18 cellular contexts compared by ENCODE assay signal in genomic region chr9:120326076-120326693, GRCh38.
DNase-seq lines count a peak whose midpoint lies in the region; ATAC-seq and TF ChIP-seq lines count a peak whose summit lies in the region.
"Had no signal": no experiment of that assay in that cellular context is flagged by ENCODE, and none has a peak within 500 bp of the region (broad histone marks: within the 10 kb centered on the region; RNA-seq: fewer than 3 reads in every experiment).

No MANE protein-coding gene starts in this region.

- H3K27me3 ChIP-seq in esophagus muscularis mucosa (no peaks in the 10 kb centered on the region), Caco-2 (replicated peaks; ENCODE audit: control insufficient read depth, insufficient read depth, low read length) (no peaks in the 10 kb centered on the region)

- H3K4me3 ChIP-seq in esophagus muscularis mucosa (no peak overlapping the region), Caco-2 (ENCODE audit: low read depth, low read length) (no peak overlapping the region)
- H3K4me3 ChIP-seq: GM12878 had no signal

- H3K4me1 ChIP-seq in esophagus muscularis mucosa (no peaks in the 10 kb centered on the region), Caco-2 (no peaks in the 10 kb centered on the region)

- no peak overlapping the region for H3K27ac ChIP-seq in esophagus muscularis mucosa (replicated peaks in 1 of 4)

- CTCF ChIA-PET in activated CD4-positive, alpha-beta T cell treated with anti-CD3 and anti-CD28 coated beads, Interleukin-2, amount 10 ng/mL, durations not matched to agents 7 days and 5 days (lab: Charles Lee): interaction anchor here (0.9 kb wide), 1 partner anchor 18 kb away, joined by 3 read pairs; no protein-coding TSS in a partner anchor
- CTCF ChIA-PET in Caco-2 (lab: Charles Lee): no interaction called here

- no peak for TF ChIP-seq POLR2A in esophagus muscularis mucosa (IDR thresholded peaks at IDR 0.05; ENCODE audit: low read depth)

- no peaks in the 10 kb centered on the region for H3K36me3 Mint-ChIP-seq in activated CD4-positive, alpha-beta T cell treated with anti-CD3 and anti-CD28 coated beads, Interleukin-2, amount 10 ng/mL, durations not matched to agents 7 days and 5 days (ENCODE audit: low read depth)
- H3K36me3 Mint-ChIP-seq in Caco-2 (ENCODE audit: insufficient read depth, unreplicated experiment): no peaks in the 10 kb centered on the region
- H3K36me3 Mint-ChIP-seq: CD8-positive, alpha-beta T cell; T-cell had no signal

- intact Hi-C loops in esophagus muscularis mucosa (cut with DNase I) (no loop called here), Caco-2 (cut with micrococcal nuclease; ENCODE audit: unreplicated experiment) (no loop called here)

- H3K9me3 Mint-ChIP-seq in activated CD4-positive, alpha-beta T cell treated with anti-CD3 and anti-CD28 coated beads, Interleukin-2, amount 10 ng/mL, durations not matched to agents 7 days and 5 days: no peaks in the 10 kb centered on the region
- H3K9me3 Mint-ChIP-seq in Caco-2 (ENCODE audit: unreplicated experiment): no peaks in the 10 kb centered on the region
- H3K9me3 Mint-ChIP-seq: CD8-positive, alpha-beta T cell had no signal

- no peak for TF ChIP-seq EP300 in esophagus muscularis mucosa (IDR thresholded peaks at IDR 0.05)

- TF ChIP-seq CTCF in esophagus muscularis mucosa (IDR thresholded peaks at IDR 0.05) (no peak), Caco-2 (IDR thresholded peaks at IDR 0.05; ENCODE audit: insufficient read depth in 1 of 2, low read depth in 1 of 2, low read length in 1 of 2, severe bottlenecking in 1 of 2, unreplicated experiment in 1 of 2) (no peak)

- 79% methylated on average over 3 of the region's 3 CpGs for WGBS in esophagus muscularis mucosa

- POLR2A ChIA-PET in activated CD4-positive, alpha-beta T cell treated with anti-CD3 and anti-CD28 coated beads, Interleukin-2, amount 10 ng/mL, durations not matched to agents 7 days and 5 days (lab: Charles Lee): no interaction called here
- POLR2A ChIA-PET in Caco-2 (lab: Charles Lee): no interaction called here

- H3K4me3 Mint-ChIP-seq in activated CD4-positive, alpha-beta T cell treated with anti-CD3 and anti-CD28 coated beads, Interleukin-2, amount 10 ng/mL, durations not matched to agents 7 days and 5 days: no peak overlapping the region
- no peak overlapping the region for H3K4me3 Mint-ChIP-seq in Caco-2 (ENCODE audit: unreplicated experiment)
- H3K4me3 Mint-ChIP-seq: CD8-positive, alpha-beta T cell; H9; T-cell had no signal

- no peak overlapping the region for H3K27ac Mint-ChIP-seq in activated CD4-positive, alpha-beta T cell treated with anti-CD3 and anti-CD28 coated beads, Interleukin-2, amount 10 ng/mL, durations not matched to agents 7 days and 5 days
- no peak overlapping the region for H3K27ac Mint-ChIP-seq in Caco-2 (ENCODE audit: unreplicated experiment)
- H3K27ac Mint-ChIP-seq: CD8-positive, alpha-beta T cell; H9; T-cell had no signal

- H3K27me3 Mint-ChIP-seq in activated CD4-positive, alpha-beta T cell treated with anti-CD3 and anti-CD28 coated beads, Interleukin-2, amount 10 ng/mL, durations not matched to agents 7 days and 5 days: peaks cover 8% of the 10 kb centered on the region
- H3K27me3 Mint-ChIP-seq in Caco-2 (ENCODE audit: insufficient read depth, unreplicated experiment): peaks cover 15% of the 10 kb centered on the region

- H3K4me1 Mint-ChIP-seq in activated CD4-positive, alpha-beta T cell treated with anti-CD3 and anti-CD28 coated beads, Interleukin-2, amount 10 ng/mL, durations not matched to agents 7 days and 5 days: no peaks in the 10 kb centered on the region
- H3K4me1 Mint-ChIP-seq in Caco-2 (ENCODE audit: low read depth, unreplicated experiment): no peaks in the 10 kb centered on the region
- H3K4me1 Mint-ChIP-seq: T-cell had no signal

- H3K9me3 ChIP-seq in esophagus muscularis mucosa (peaks cover 0 to 6% (median 0%) of the 10 kb centered on the region in 4 donors), Caco-2 (no peaks in the 10 kb centered on the region)

- H3K36me3 ChIP-seq in esophagus muscularis mucosa: no peaks in the 10 kb centered on the region
- no peaks in the 10 kb centered on the region for H3K36me3 ChIP-seq in Caco-2 (ENCODE audit: control insufficient read depth, insufficient read depth, low read length)

- peak; percentile 2 for DNase-seq in activated CD4-positive, alpha-beta T cell treated with anti-CD3 and anti-CD28 coated beads, Interleukin-2, amount 10 ng/mL, durations not matched to agents 7 days and 5 days
- DNase-seq in activated CD4-positive, alpha-beta T cell treated with anti-CD3 and anti-CD28 coated beads, Interleukin-2, amount 50 U/mL, for 48 hours: no peak
- DNase-seq in NCI-H69 (lab: John Stamatoyannopoulos, UW): peak; percentile 85
- peak; percentile 90 for DNase-seq in esophagus muscularis mucosa (ENCODE audit: extremely low spot score)
- DNase-seq in Caco-2: no peak
- DNase-seq in stimulated activated CD4-positive, alpha-beta T cell treated with anti-CD3 and anti-CD28 coated beads, Interleukin-1b, Interleukin-23, amount 100 ng/mL, for 48 hours: no peak
- no peak for DNase-seq in NCI-H1417 (lab: John Stamatoyannopoulos, UW)
- DNase-seq: 8988T; C1 segment of cervical spinal cord; CD8-positive, alpha-beta T cell; DND-41; H9; MM.1S; NK-92 treated with Interleukin-12 subunit alpha and Interleukin-12 subunit beta, amount 100 ng/mL, for 24 hours; T-cell had no signal

- BruUV-seq in Caco-2 (replicated peaks; lab: Mats Ljungman, UMichigan): no TSS peak

- ATAC-seq in GM18909 (IDR thresholded peaks at IDR 0.05; ENCODE audit: poor library complexity, unreplicated experiment): no peak
- ATAC-seq: CD8-positive, alpha-beta T cell; GM12878; Panc1; T-cell had no signal

Comparison
In these comparisons a context has a peak if more than half of its experiments do, and no peak if none do; other contexts are left out.
1. DNase-seq: peak in activated CD4-positive, alpha-beta T cell treated with anti-CD3 and anti-CD28 coated beads, Interleukin-2, amount 10 ng/mL, durations not matched to agents 7 days and 5 days (single experiment), NCI-H69 (single experiment) and esophagus muscularis mucosa (single experiment); none in activated CD4-positive, alpha-beta T cell treated with anti-CD3 and anti-CD28 coated beads, Interleukin-2, amount 50 U/mL, for 48 hours (0 of 2), Caco-2 (0 of 2), stimulated activated CD4-positive, alpha-beta T cell treated with anti-CD3 and anti-CD28 coated beads, Interleukin-1b, Interleukin-23, amount 100 ng/mL, for 48 hours (single experiment) and NCI-H1417 (0 of 3).